Comparison of ENCODE assay signal across 1 cellular context in genomic region chr15:38699633-38700230, GRCh38.
TF ChIP-seq lines count a peak whose summit lies in the region.

No MANE protein-coding gene starts in this region.

TF ChIP-seq in H1, 55 proteins besides CTCF, POLR2A, EP300 and RAD21 (continued from another document):
- TF ChIP-seq, protein P1, sequence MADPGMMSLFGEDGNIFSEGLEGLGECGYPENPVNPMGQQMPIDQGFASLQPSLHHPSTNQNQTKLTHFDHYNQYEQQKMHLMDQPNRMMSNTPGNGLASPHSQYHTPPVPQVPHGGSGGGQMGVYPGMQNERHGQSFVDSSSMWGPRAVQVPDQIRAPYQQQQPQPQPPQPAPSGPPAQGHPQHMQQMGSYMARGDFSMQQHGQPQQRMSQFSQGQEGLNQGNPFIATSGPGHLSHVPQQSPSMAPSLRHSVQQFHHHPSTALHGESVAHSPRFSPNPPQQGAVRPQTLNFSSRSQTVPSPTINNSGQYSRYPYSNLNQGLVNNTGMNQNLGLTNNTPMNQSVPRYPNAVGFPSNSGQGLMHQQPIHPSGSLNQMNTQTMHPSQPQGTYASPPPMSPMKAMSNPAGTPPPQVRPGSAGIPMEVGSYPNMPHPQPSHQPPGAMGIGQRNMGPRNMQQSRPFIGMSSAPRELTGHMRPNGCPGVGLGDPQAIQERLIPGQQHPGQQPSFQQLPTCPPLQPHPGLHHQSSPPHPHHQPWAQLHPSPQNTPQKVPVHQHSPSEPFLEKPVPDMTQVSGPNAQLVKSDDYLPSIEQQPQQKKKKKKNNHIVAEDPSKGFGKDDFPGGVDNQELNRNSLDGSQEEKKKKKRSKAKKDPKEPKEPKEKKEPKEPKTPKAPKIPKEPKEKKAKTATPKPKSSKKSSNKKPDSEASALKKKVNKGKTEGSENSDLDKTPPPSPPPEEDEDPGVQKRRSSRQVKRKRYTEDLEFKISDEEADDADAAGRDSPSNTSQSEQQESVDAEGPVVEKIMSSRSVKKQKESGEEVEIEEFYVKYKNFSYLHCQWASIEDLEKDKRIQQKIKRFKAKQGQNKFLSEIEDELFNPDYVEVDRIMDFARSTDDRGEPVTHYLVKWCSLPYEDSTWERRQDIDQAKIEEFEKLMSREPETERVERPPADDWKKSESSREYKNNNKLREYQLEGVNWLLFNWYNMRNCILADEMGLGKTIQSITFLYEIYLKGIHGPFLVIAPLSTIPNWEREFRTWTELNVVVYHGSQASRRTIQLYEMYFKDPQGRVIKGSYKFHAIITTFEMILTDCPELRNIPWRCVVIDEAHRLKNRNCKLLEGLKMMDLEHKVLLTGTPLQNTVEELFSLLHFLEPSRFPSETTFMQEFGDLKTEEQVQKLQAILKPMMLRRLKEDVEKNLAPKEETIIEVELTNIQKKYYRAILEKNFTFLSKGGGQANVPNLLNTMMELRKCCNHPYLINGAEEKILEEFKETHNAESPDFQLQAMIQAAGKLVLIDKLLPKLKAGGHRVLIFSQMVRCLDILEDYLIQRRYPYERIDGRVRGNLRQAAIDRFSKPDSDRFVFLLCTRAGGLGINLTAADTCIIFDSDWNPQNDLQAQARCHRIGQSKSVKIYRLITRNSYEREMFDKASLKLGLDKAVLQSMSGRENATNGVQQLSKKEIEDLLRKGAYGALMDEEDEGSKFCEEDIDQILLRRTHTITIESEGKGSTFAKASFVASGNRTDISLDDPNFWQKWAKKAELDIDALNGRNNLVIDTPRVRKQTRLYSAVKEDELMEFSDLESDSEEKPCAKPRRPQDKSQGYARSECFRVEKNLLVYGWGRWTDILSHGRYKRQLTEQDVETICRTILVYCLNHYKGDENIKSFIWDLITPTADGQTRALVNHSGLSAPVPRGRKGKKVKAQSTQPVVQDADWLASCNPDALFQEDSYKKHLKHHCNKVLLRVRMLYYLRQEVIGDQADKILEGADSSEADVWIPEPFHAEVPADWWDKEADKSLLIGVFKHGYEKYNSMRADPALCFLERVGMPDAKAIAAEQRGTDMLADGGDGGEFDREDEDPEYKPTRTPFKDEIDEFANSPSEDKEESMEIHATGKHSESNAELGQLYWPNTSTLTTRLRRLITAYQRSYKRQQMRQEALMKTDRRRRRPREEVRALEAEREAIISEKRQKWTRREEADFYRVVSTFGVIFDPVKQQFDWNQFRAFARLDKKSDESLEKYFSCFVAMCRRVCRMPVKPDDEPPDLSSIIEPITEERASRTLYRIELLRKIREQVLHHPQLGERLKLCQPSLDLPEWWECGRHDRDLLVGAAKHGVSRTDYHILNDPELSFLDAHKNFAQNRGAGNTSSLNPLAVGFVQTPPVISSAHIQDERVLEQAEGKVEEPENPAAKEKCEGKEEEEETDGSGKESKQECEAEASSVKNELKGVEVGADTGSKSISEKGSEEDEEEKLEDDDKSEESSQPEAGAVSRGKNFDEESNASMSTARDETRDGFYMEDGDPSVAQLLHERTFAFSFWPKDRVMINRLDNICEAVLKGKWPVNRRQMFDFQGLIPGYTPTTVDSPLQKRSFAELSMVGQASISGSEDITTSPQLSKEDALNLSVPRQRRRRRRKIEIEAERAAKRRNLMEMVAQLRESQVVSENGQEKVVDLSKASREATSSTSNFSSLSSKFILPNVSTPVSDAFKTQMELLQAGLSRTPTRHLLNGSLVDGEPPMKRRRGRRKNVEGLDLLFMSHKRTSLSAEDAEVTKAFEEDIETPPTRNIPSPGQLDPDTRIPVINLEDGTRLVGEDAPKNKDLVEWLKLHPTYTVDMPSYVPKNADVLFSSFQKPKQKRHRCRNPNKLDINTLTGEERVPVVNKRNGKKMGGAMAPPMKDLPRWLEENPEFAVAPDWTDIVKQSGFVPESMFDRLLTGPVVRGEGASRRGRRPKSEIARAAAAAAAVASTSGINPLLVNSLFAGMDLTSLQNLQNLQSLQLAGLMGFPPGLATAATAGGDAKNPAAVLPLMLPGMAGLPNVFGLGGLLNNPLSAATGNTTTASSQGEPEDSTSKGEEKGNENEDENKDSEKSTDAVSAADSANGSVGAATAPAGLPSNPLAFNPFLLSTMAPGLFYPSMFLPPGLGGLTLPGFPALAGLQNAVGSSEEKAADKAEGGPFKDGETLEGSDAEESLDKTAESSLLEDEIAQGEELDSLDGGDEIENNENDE (IDR thresholded peaks at IDR 0.05; ENCODE audit: insufficient replicate concordance, low read length), result no peak
- TF ChIP-seq ATF2 (IDR thresholded peaks at IDR 0.05; ENCODE audit: low read length) (no peak), SIRT6 (IDR thresholded peaks at IDR 0.05; ENCODE audit: low read length) (no peak), PHF8 (conservative IDR thresholded peaks at IDR 0.05; ENCODE audit: low read depth, low read length) (no peak)
